8 cellular contexts compared by ENCODE assay signal in the genomic region with DNA sequence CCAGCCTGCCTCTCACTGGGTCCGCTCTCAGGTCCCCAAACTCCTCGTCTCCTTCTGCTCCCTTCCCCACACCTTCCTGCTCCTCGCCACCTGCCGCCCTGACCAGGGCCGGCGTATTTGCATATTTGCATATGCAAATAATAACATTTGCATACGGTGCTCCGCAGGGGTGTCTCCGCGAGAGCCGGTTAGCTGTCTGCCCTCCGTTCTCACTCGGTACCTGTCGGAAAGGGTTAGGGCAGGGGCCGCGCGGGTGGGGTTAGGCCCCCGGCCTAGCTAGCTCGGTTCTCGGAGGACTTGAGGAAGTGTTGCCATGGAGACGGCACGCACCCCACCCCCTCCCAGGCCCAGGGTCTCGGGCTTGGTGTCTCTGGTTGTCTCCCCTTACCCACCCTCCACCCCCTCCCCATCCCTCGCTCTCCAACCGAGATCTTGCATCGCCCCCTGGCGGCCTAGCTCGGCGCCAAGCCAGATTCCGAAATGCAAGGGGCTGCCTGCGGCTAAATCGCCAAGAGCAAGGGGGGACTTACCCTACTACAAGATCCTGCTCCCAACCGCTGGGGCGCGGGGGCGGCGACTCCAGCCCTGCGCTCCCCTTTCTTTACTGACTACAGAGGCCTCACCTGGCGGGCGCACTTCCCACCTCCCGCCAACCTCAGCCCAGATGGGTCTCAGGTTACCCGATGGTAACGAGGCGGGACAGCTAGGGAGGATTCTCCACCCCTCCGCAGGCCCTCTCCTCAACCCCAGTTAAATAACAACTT. TPM values are rescaled to one million over a fixed set of nuclear protein-coding genes. Genes with fewer than 3 reads are reported as not detected.
DNase-seq lines count a peak whose midpoint lies in the region; ATAC-seq, FAIRE-seq and TF ChIP-seq lines count a peak whose summit lies in the region.

No MANE protein-coding gene starts in this region.

- dilution Hi-C loops in IMR-90 (cut with HindIII; ENCODE audit: low sequenced_read_pairs, unreplicated experiment) = no loop called here

- no peaks in the 10 kb centered on the region for H3K36me3 ChIP-seq in IMR-90 (ENCODE audit: control insufficient read depth, insufficient read depth, low read length)

- no peak overlapping the region for H3K14ac ChIP-seq in IMR-90 (replicated peaks; ENCODE audit: low read depth, low read length)

- TF ChIP-seq POLR2A in IMR-90 (IDR thresholded peaks at IDR 0.05; ENCODE audit: low read depth, low read length) = no peak

- H3K27me3 ChIP-seq in IMR-90 (ENCODE audit: control insufficient read depth, insufficient read depth, low read length) = peaks cover 6% of the 10 kb centered on the region; the same call in 1 of the 2 replicates

- no peaks in the 10 kb centered on the region for H3K9me3 ChIP-seq in IMR-90 (ENCODE audit: control insufficient read depth, insufficient read depth, low read length)

- DNase-seq in AG08396 (ENCODE audit: low spot score) (peak; percentile 41), IMR-90 (peak; percentile 35), RKO (ENCODE audit: low spot score) (peak; percentile 57), Right ventricle myocardium superior (peak; percentile 73), retinal pigment epithelial cell (ENCODE audit: low read depth) (no peak), RCC 7860 (ENCODE audit: low spot score) (no peak)
- peak; percentile 75 for DNase-seq in activated naive CD4-positive, alpha-beta T cell treated with Interleukin-2 at 50 U/mL for 16 hours

- CTCF ChIA-PET in IMR-90 (lab: Yijun Ruan, JAX) = interaction anchor here (0.6 to 5.8 kb wide), 8 partner anchors 11 to 516 kb away, joined by 3 to 47 read pairs (median 4); a partner anchor contains a TSS

- H3K4me3 ChIP-seq in IMR-90 (ENCODE audit: insufficient read depth, low read depth, low read length) = no peak overlapping the region
- H3K4me3 ChIP-seq in retinal pigment epithelial cell (ENCODE audit: low read length) = peak overlapping the region; percentile 21

- H2BK20ac ChIP-seq in IMR-90 (ENCODE audit: low read depth, low read length) = no peak overlapping the region

- H3K18ac ChIP-seq in IMR-90 (ENCODE audit: low read depth, low read length) = no peak overlapping the region

- no peak overlapping the region for H4K5ac ChIP-seq in IMR-90 (ENCODE audit: low read depth, low read length)

- H3K4me2 ChIP-seq in IMR-90 (ENCODE audit: low read depth, low read length) = peak overlapping the region; percentile 77

- no peak overlapping the region for H2AK5ac ChIP-seq in IMR-90 (ENCODE audit: low read depth, low read length)

- H3K27ac ChIP-seq in IMR-90 (ENCODE audit: insufficient read depth, low read length) = no peak overlapping the region

- 5% methylated on average over 24 of the region's 45 CpGs; no CpG with 5 or more reads in 1 of the 2 experiments for WGBS in IMR-90 (ENCODE audit: extremely low coverage in 2 of 2, insufficient read length in 1 of 2), 2 experiments

- H3K56ac ChIP-seq in IMR-90 (ENCODE audit: extremely low read depth, insufficient read depth, low read length) = no peak overlapping the region

- peaks cover 31% of the 10 kb centered on the region; the same call in 1 of the 2 replicates for H4K20me1 ChIP-seq in IMR-90 (ENCODE audit: insufficient read depth, low read length)

- H4K8ac ChIP-seq in IMR-90 (ENCODE audit: low read depth in 2 of 2, low read length in 2 of 2) = no peak overlapping the region

- ATAC-seq in GM18868 (IDR thresholded peaks at IDR 0.05; ENCODE audit: unreplicated experiment) = peak; percentile 33
- no peak for ATAC-seq in IMR-90 (ENCODE audit: low read depth)
- peak; percentile 8 for ATAC-seq in Right ventricle myocardium superior (ENCODE audit: poor library complexity)

- no peak overlapping the region for H2AK9ac ChIP-seq in IMR-90 (replicated peaks; ENCODE audit: low read depth, low read length, poor library complexity)

- no peak for FAIRE-seq in RCC 7860 (lab: Jason Lieb, UNC)

- H4K91ac ChIP-seq in IMR-90 (ENCODE audit: insufficient read depth, low read depth, low read length) = no peak overlapping the region

- intact Hi-C loops in IMR-90 (cut with micrococcal nuclease) (loop anchor here (1.0 to 5.0 kb wide), 2 partner anchors 30 to 131 kb away; a partner anchor contains a TSS), Right ventricle myocardium superior (cut with DNase I) (loop anchor here (2.0 kb wide), 1 partner anchor 30 kb away; no protein-coding TSS in a partner anchor)

- no peak overlapping the region for H3K23ac ChIP-seq in IMR-90 (ENCODE audit: low read depth, low read length)

- TF ChIP-seq CTCF in IMR-90 (conservative IDR thresholded peaks at IDR 0.05; ENCODE audit: low read depth, low read length) = peak; percentile 61
- TF ChIP-seq CTCF in retinal pigment epithelial cell (conservative IDR thresholded peaks at IDR 0.05; ENCODE audit: low read depth, low read length) = peak; percentile 72

- H2BK120ac ChIP-seq in IMR-90 (ENCODE audit: low read depth, low read length) = no peak overlapping the region

- POLR2A ChIA-PET in IMR-90 (lab: Charles Lee; ENCODE audit: unreplicated experiment) = no interaction called here

- H2AFZ ChIP-seq in IMR-90 (replicated peaks; ENCODE audit: low read length, poor library complexity) = peak overlapping the region; percentile 80

- no TSS peak for BruUV-seq in IMR-90 (replicated peaks; lab: Mats Ljungman, UMichigan)

- in situ Hi-C loops in IMR-90 (cut with MboI; ENCODE audit: low sequenced_read_pairs) = no loop called here

- H3K79me1 ChIP-seq in IMR-90 (ENCODE audit: low read depth in 1 of 2, low read length in 2 of 2) = peaks cover 0 to 10% of the 10 kb centered on the region in 2 experiments; a peak in 1 of 4 replicates

- no peak overlapping the region for H3K4ac ChIP-seq in IMR-90 (ENCODE audit: low read depth, low read length)

- H2BK5ac ChIP-seq in IMR-90 (ENCODE audit: low read depth, low read length, poor library complexity, severe bottlenecking) = no peak overlapping the region

- TF ChIP-seq RAD21 in IMR-90 (IDR thresholded peaks at IDR 0.05; ENCODE audit: low read length) = peak; percentile 30; the same call in 1 of the 2 replicates

- no peak overlapping the region for H2BK15ac ChIP-seq in IMR-90 (ENCODE audit: low read depth, low read length)

- 0 out of 2 replicates have a peak, but pooled peaks cover 7% of the 10 kb centered on the region for H3K9me1 ChIP-seq in IMR-90 (ENCODE audit: insufficient read depth, low read length)

- H3K9ac ChIP-seq in IMR-90 (ENCODE audit: low read depth, low read length) = no peak overlapping the region

- H3K4me1 ChIP-seq in IMR-90 (ENCODE audit: control insufficient read depth, insufficient read depth, low read length) = peaks cover 17% of the 10 kb centered on the region

TF ChIP-seq in IMR-90, 13 proteins besides CTCF, POLR2A, EP300 and RAD21:
- TF ChIP-seq, protein P1, sequence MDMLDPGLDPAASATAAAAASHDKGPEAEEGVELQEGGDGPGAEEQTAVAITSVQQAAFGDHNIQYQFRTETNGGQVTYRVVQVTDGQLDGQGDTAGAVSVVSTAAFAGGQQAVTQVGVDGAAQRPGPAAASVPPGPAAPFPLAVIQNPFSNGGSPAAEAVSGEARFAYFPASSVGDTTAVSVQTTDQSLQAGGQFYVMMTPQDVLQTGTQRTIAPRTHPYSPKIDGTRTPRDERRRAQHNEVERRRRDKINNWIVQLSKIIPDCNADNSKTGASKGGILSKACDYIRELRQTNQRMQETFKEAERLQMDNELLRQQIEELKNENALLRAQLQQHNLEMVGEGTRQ (IDR thresholded peaks at IDR 0.05; ENCODE audit: low read depth, low read length) = no peak
- peak; percentile 30; the same call in 1 of the 2 replicates for TF ChIP-seq SMC3 (IDR thresholded peaks at IDR 0.05; ENCODE audit: low read depth, low read length)

RNA-seq across cellular contexts. Expression of a gene that starts 8.1 kb away (rescaled TPM):
- total RNA-seq in IMR-90 (2012; rRNA removed) (under 0.01 and 0.18 TPM in 2 replicates), Right ventricle myocardium superior (1.2 TPM)
- 0.67 and 0.80 TPM in 2 replicates for polyA plus RNA-seq in IMR-90 (2012; rRNA removed)
- polyA plus RNA-seq in IMR-90 (2012; cell fraction: cytosol; rRNA removed) = 0.13 and 0.66 TPM in 2 replicates
- 2.9 and 4.4 TPM in 2 replicates for polyA plus RNA-seq in IMR-90 (2012; cell fraction: nucleus; rRNA removed; ENCODE audit: low replicate concordance)

RNA-seq across cellular contexts. Expression of a gene that starts 13.4 kb away (rescaled TPM):
- total RNA-seq in IMR-90 (2012; rRNA removed) = 225 and 266 TPM in 2 replicates
- 302 and 364 TPM in 2 replicates for polyA plus RNA-seq in IMR-90 (2012; rRNA removed)
- polyA plus RNA-seq in IMR-90 (2012; cell fraction: cytosol; rRNA removed) = 201 and 323 TPM in 2 replicates
- 303 and 511 TPM in 2 replicates for polyA plus RNA-seq in IMR-90 (2012; cell fraction: nucleus; rRNA removed; ENCODE audit: low replicate concordance)
- total RNA-seq in Right ventricle myocardium superior = 26.8 TPM

RNA-seq across cellular contexts. Expression of a gene that starts 26.3 kb away (rescaled TPM):
- total RNA-seq in IMR-90 (2012; rRNA removed) = 0.36 and 0.56 TPM in 2 replicates
- 3.3 and 3.8 TPM in 2 replicates for polyA plus RNA-seq in IMR-90 (2012; rRNA removed)
- polyA plus RNA-seq in IMR-90 (2012; cell fraction: cytosol; rRNA removed) = 4.8 and 7.5 TPM in 2 replicates
- polyA plus RNA-seq in IMR-90 (2012; cell fraction: nucleus; rRNA removed; ENCODE audit: low replicate concordance) = 3.3 and 5.8 TPM in 2 replicates
- total RNA-seq in Right ventricle myocardium superior = 0.70 TPM

Comparison
In these comparisons a context has a peak if more than half of its experiments do, and no peak if none do; other contexts are left out.
1. DNase-seq: peak in AG08396 (single experiment), IMR-90 (single experiment), RKO (single experiment), activated naive CD4-positive, alpha-beta T cell treated with Interleukin-2 at 50 U/mL for 16 hours (single experiment) and Right ventricle myocardium superior (single experiment); none in retinal pigment epithelial cell (single experiment) and RCC 7860 (single experiment).